Comparison of ENCODE assay signal across 2 cellular contexts in the genomic region with DNA sequence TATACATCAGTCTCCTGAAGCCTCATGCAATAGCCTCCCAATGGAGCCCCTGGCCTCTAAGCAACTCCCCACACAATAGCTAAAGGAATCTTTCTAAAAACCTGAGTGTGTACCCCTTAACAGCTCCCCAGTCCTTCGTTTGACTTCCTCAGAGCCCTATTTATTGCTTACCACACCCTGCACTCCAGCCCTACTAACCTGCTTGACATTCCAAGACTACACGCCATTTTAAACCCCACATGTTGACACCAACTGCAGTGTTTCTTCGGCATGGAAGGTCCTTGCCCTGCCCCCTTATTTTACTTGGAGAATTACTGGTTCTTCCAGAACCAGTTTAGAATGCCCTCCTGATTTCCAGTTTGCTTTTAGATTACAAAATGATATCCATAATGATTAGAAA.
TF ChIP-seq lines count a peak whose summit lies in the region.

No MANE protein-coding gene starts in this region.

TF ChIP-seq in GM23338, 12 proteins besides CTCF, POLR2A, EP300 and RAD21 (continued from another document):
- TF ChIP-seq, protein P1, sequence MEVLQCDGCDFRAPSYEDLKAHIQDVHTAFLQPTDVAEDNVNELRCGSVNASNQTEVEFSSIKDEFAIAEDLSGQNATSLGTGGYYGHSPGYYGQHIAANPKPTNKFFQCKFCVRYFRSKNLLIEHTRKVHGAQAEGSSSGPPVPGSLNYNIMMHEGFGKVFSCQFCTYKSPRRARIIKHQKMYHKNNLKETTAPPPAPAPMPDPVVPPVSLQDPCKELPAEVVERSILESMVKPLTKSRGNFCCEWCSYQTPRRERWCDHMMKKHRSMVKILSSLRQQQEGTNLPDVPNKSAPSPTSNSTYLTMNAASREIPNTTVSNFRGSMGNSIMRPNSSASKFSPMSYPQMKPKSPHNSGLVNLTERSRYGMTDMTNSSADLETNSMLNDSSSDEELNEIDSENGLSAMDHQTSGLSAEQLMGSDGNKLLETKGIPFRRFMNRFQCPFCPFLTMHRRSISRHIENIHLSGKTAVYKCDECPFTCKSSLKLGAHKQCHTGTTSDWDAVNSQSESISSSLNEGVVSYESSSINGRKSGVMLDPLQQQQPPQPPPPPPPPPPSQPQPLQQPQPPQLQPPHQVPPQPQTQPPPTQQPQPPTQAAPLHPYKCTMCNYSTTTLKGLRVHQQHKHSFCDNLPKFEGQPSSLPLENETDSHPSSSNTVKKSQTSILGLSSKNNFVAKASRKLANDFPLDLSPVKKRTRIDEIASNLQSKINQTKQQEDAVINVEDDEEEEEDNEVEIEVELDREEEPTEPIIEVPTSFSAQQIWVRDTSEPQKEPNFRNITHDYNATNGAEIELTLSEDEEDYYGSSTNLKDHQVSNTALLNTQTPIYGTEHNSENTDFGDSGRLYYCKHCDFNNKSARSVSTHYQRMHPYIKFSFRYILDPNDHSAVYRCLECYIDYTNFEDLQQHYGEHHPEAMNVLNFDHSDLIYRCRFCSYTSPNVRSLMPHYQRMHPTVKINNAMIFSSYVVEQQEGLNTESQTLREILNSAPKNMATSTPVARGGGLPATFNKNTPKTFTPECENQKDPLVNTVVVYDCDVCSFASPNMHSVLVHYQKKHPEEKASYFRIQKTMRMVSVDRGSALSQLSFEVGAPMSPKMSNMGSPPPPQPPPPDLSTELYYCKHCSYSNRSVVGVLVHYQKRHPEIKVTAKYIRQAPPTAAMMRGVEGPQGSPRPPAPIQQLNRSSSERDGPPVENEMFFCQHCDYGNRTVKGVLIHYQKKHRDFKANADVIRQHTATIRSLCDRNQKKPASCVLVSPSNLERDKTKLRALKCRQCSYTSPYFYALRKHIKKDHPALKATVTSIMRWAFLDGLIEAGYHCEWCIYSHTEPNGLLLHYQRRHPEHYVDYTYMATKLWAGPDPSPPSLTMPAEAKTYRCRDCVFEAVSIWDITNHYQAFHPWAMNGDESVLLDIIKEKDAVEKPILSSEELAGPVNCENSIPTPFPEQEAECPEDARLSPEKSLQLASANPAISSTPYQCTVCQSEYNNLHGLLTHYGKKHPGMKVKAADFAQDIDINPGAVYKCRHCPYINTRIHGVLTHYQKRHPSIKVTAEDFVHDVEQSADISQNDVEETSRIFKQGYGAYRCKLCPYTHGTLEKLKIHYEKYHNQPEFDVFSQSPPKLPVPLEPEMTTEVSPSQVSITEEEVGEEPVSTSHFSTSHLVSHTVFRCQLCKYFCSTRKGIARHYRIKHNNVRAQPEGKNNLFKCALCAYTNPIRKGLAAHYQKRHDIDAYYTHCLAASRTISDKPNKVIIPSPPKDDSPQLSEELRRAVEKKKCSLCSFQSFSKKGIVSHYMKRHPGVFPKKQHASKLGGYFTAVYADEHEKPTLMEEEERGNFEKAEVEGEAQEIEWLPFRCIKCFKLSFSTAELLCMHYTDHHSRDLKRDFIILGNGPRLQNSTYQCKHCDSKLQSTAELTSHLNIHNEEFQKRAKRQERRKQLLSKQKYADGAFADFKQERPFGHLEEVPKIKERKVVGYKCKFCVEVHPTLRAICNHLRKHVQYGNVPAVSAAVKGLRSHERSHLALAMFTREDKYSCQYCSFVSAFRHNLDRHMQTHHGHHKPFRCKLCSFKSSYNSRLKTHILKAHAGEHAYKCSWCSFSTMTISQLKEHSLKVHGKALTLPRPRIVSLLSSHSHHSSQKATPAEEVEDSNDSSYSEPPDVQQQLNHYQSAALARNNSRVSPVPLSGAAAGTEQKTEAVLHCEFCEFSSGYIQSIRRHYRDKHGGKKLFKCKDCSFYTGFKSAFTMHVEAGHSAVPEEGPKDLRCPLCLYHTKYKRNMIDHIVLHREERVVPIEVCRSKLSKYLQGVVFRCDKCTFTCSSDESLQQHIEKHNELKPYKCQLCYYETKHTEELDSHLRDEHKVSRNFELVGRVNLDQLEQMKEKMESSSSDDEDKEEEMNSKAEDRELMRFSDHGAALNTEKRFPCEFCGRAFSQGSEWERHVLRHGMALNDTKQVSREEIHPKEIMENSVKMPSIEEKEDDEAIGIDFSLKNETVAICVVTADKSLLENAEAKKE (CRISPR knock-in tag; IDR thresholded peaks at IDR 0.05): no peak
- TF ChIP-seq, protein P2, sequence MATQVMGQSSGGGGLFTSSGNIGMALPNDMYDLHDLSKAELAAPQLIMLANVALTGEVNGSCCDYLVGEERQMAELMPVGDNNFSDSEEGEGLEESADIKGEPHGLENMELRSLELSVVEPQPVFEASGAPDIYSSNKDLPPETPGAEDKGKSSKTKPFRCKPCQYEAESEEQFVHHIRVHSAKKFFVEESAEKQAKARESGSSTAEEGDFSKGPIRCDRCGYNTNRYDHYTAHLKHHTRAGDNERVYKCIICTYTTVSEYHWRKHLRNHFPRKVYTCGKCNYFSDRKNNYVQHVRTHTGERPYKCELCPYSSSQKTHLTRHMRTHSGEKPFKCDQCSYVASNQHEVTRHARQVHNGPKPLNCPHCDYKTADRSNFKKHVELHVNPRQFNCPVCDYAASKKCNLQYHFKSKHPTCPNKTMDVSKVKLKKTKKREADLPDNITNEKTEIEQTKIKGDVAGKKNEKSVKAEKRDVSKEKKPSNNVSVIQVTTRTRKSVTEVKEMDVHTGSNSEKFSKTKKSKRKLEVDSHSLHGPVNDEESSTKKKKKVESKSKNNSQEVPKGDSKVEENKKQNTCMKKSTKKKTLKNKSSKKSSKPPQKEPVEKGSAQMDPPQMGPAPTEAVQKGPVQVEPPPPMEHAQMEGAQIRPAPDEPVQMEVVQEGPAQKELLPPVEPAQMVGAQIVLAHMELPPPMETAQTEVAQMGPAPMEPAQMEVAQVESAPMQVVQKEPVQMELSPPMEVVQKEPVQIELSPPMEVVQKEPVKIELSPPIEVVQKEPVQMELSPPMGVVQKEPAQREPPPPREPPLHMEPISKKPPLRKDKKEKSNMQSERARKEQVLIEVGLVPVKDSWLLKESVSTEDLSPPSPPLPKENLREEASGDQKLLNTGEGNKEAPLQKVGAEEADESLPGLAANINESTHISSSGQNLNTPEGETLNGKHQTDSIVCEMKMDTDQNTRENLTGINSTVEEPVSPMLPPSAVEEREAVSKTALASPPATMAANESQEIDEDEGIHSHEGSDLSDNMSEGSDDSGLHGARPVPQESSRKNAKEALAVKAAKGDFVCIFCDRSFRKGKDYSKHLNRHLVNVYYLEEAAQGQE (IDR thresholded peaks at IDR 0.05; ENCODE audit: unreplicated experiment): no peak
- TF ChIP-seq ZNF331 (CRISPR knock-in tag; IDR thresholded peaks at IDR 0.05; ENCODE audit: low read depth) (no peak), JUNB (IDR thresholded peaks at IDR 0.05; ENCODE audit: unreplicated experiment) (no peak), EZH2 (IDR thresholded peaks at IDR 0.05; ENCODE audit: low read depth, unreplicated experiment) (no peak), NANOG (IDR thresholded peaks at IDR 0.05; ENCODE audit: borderline replicate concordance) (no peak), STAT1 (IDR thresholded peaks at IDR 0.05; ENCODE audit: unreplicated experiment) (no peak)
- TF ChIP-seq, protein P3, sequence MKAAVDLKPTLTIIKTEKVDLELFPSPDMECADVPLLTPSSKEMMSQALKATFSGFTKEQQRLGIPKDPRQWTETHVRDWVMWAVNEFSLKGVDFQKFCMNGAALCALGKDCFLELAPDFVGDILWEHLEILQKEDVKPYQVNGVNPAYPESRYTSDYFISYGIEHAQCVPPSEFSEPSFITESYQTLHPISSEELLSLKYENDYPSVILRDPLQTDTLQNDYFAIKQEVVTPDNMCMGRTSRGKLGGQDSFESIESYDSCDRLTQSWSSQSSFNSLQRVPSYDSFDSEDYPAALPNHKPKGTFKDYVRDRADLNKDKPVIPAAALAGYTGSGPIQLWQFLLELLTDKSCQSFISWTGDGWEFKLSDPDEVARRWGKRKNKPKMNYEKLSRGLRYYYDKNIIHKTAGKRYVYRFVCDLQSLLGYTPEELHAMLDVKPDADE (IDR thresholded peaks at IDR 0.05): no peak

TF ChIP-seq in K562, 482 proteins besides CTCF, POLR2A, EP300 and RAD21:
- TF ChIP-seq, protein P4, sequence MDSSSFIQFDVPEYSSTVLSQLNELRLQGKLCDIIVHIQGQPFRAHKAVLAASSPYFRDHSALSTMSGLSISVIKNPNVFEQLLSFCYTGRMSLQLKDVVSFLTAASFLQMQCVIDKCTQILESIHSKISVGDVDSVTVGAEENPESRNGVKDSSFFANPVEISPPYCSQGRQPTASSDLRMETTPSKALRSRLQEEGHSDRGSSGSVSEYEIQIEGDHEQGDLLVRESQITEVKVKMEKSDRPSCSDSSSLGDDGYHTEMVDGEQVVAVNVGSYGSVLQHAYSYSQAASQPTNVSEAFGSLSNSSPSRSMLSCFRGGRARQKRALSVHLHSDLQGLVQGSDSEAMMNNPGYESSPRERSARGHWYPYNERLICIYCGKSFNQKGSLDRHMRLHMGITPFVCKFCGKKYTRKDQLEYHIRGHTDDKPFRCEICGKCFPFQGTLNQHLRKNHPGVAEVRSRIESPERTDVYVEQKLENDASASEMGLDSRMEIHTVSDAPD (CRISPR knock-in tag; IDR thresholded peaks at IDR 0.05): no peak
- TF ChIP-seq MAFK (IDR thresholded peaks at IDR 0.05; ENCODE audit: low read length) (no peak), YY1 (IDR thresholded peaks at IDR 0.05; ENCODE audit: borderline replicate concordance in 1 of 3, control insufficient read depth in 1 of 3, extremely low read depth in 1 of 3, insufficient read depth in 3 of 3, insufficient read length in 1 of 3, insufficient replicate concordance in 2 of 3, low read depth in 1 of 3, low read length in 2 of 3) (peak in 1 of 3 experiments; percentile 65), ZZZ3 (IDR thresholded peaks at IDR 0.05) (no peak), ZNF282 (CRISPR knock-in tag; IDR thresholded peaks at IDR 0.05) (no peak), HDGF (IDR thresholded peaks at IDR 0.05) (no peak), RBM25 (IDR thresholded peaks at IDR 0.05; ENCODE audit: low read depth, low read length, severe bottlenecking) (no peak), SMARCA4 (IDR thresholded peaks at IDR 0.05) (no peak), TARDBP (IDR thresholded peaks at IDR 0.05) (no peak), TEAD4 (IDR thresholded peaks at IDR 0.05; ENCODE audit: low read length) (0 out of 2 replicates have a peak, but pooled peaks have one; percentile 17), TEAD4 (CRISPR knock-in tag; IDR thresholded peaks at IDR 0.05; ENCODE audit: borderline replicate concordance) (no peak), TGIF2 (CRISPR knock-in tag; IDR thresholded peaks at IDR 0.05) (no peak), ZNF263 (CRISPR knock-in tag; IDR thresholded peaks at IDR 0.05; ENCODE audit: borderline replicate concordance) (no peak), ZNF778 (CRISPR knock-in tag; IDR thresholded peaks at IDR 0.05) (no peak), ZNF184 (CRISPR knock-in tag; IDR thresholded peaks at IDR 0.05) (no peak), NCOA6 (IDR thresholded peaks at IDR 0.05) (no peak), KLF16 (IDR thresholded peaks at IDR 0.05) (no peak)
- TF ChIP-seq, protein P2 (CRISPR knock-in tag; IDR thresholded peaks at IDR 0.05; ENCODE audit: low read depth): no peak
- TF ChIP-seq, protein P5, sequence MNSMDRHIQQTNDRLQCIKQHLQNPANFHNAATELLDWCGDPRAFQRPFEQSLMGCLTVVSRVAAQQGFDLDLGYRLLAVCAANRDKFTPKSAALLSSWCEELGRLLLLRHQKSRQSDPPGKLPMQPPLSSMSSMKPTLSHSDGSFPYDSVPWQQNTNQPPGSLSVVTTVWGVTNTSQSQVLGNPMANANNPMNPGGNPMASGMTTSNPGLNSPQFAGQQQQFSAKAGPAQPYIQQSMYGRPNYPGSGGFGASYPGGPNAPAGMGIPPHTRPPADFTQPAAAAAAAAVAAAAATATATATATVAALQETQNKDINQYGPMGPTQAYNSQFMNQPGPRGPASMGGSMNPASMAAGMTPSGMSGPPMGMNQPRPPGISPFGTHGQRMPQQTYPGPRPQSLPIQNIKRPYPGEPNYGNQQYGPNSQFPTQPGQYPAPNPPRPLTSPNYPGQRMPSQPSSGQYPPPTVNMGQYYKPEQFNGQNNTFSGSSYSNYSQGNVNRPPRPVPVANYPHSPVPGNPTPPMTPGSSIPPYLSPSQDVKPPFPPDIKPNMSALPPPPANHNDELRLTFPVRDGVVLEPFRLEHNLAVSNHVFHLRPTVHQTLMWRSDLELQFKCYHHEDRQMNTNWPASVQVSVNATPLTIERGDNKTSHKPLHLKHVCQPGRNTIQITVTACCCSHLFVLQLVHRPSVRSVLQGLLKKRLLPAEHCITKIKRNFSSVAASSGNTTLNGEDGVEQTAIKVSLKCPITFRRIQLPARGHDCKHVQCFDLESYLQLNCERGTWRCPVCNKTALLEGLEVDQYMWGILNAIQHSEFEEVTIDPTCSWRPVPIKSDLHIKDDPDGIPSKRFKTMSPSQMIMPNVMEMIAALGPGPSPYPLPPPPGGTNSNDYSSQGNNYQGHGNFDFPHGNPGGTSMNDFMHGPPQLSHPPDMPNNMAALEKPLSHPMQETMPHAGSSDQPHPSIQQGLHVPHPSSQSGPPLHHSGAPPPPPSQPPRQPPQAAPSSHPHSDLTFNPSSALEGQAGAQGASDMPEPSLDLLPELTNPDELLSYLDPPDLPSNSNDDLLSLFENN (IDR thresholded peaks at IDR 0.05; ENCODE audit: low read depth in 2 of 2, low read length in 2 of 2): no peak
TF ChIP-seq in K562: peak in this region for 2.
